In the genomic region with DNA sequence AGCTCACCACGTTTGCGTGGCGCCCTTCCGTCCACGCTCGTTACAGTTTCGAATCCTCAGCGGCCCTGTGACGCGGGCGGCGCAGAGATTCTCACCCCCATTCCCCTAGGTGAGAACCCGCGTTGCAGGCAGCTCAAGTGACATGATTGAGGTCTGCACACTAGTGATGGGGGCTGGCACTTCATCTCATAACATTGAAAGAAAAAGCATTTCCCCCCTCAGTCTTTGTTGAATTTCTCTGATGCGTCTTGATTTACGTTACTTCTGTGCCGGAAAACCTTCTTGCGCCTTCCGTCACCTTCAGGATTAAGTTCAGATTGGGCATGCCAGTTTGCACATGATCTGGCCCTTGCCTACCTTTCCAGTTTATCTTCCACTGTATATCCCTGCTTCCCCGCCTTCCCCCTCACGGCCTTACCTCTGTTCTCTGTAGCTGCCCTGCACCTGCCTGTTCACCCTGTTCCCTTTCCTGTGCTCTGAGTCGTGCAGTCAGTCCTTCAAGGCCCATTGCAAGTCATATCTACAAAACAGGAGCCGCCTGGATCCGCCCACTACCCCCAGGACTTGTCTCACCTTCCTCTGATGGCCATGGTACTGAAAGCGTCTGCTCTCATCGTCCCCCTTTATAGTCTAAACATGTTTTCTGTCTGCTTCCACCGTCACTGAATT, we compare ENCODE assay signal across 1 cellular context.
A peak's percentile ranks its signal among the peaks of the same experiment; 100 is the strongest.
TF ChIP-seq lines count a peak whose summit lies in the region.

No MANE protein-coding gene starts in this region.

TF ChIP-seq in K562, 482 proteins besides CTCF, POLR2A, EP300 and RAD21 (continued from another document and continues in another):
- TF ChIP-seq BRCA1 (IDR thresholded peaks at IDR 0.05) (no peak), BRCA1 (CRISPR knock-in tag; IDR thresholded peaks at IDR 0.05) (no peak), GABPA (tag; conservative IDR thresholded peaks at IDR 0.05; ENCODE audit: low read depth) (0 out of 2 replicates have a peak, but pooled peaks have one; percentile 28), DMBX1 (CRISPR knock-in tag; IDR thresholded peaks at IDR 0.05; ENCODE audit: borderline replicate concordance) (0 out of 2 replicates have a peak, but pooled peaks have one; percentile 2), FIP1L1 (IDR thresholded peaks at IDR 0.05; ENCODE audit: low read depth, low read length, poor library complexity, severe bottlenecking) (no peak), TCF7 (IDR thresholded peaks at IDR 0.05; ENCODE audit: borderline replicate concordance) (peak; percentile 51; the same call in 1 of the 2 replicates), EHMT2 (IDR thresholded peaks at IDR 0.05) (0 out of 2 replicates have a peak, but pooled peaks have one; percentile 27), HDAC1 (IDR thresholded peaks at IDR 0.05) (peak in 1 of 2 experiments; percentile 79; a peak in 2 of 4 replicates), FOS (IDR thresholded peaks at IDR 0.05; ENCODE audit: extremely low read depth, insufficient read length) (no peak), ZNF76 (CRISPR knock-in tag; IDR thresholded peaks at IDR 0.05; ENCODE audit: borderline replicate concordance) (no peak), ATF1 (CRISPR knock-in tag; IDR thresholded peaks at IDR 0.05) (peak; percentile 15; the same call in 1 of the 2 replicates), ATF1 (tag; IDR thresholded peaks at IDR 0.05) (no peak), HNRNPL (IDR thresholded peaks at IDR 0.05; ENCODE audit: low read depth, low read length) (no peak), KAT8 (IDR thresholded peaks at IDR 0.05; ENCODE audit: low read depth) (no peak), BCL6 (CRISPR knock-in tag; IDR thresholded peaks at IDR 0.05) (no peak), ZNF133 (CRISPR knock-in tag; IDR thresholded peaks at IDR 0.05) (no peak), ZNF408 (CRISPR knock-in tag; IDR thresholded peaks at IDR 0.05; ENCODE audit: low read depth) (no peak), NCOA6 (IDR thresholded peaks at IDR 0.05) (no peak), ARHGAP35 (IDR thresholded peaks at IDR 0.05; ENCODE audit: partially characterized antibody) (no peak), FUS (optimal IDR thresholded peaks at IDR 0.05; ENCODE audit: low read depth, low read length) (no peak), CHD2 (IDR thresholded peaks at IDR 0.05; ENCODE audit: low read depth, low read length) (no peak), NR2F6 (CRISPR knock-in tag; IDR thresholded peaks at IDR 0.05) (no peak), HDAC3 (IDR thresholded peaks at IDR 0.05; ENCODE audit: borderline replicate concordance, partially characterized antibody) (no peak), LCOR (CRISPR knock-in tag; IDR thresholded peaks at IDR 0.05) (no peak; the same call in 1 of the 2 replicates), THRAP3 (IDR thresholded peaks at IDR 0.05; ENCODE audit: borderline replicate concordance) (no peak), GTF2E2 (tag; IDR thresholded peaks at IDR 0.05) (no peak; the same call in 1 of the 2 replicates), KDM1A (IDR thresholded peaks at IDR 0.05) (no peak), SMARCC2 (IDR thresholded peaks at IDR 0.05; ENCODE audit: low read depth) (no peak), NBN (IDR thresholded peaks at IDR 0.05; ENCODE audit: low read depth) (0 out of 2 replicates have a peak, but pooled peaks have one; percentile 63), RB1 (IDR thresholded peaks at IDR 0.05; ENCODE audit: low read depth) (no peak), RCOR1 (IDR thresholded peaks at IDR 0.05; ENCODE audit: borderline replicate concordance in 1 of 2, low read depth in 2 of 2, low read length in 2 of 2) (no peak), RUNX1 (IDR thresholded peaks at IDR 0.05; ENCODE audit: low read depth) (no peak), KLF10 (CRISPR knock-in tag; IDR thresholded peaks at IDR 0.05) (no peak), EP400 (IDR thresholded peaks at IDR 0.05) (no peak), SLC30A9 (CRISPR knock-in tag; IDR thresholded peaks at IDR 0.05) (no peak), ARID1B (IDR thresholded peaks at IDR 0.05) (peak; percentile 30; the same call in 1 of the 2 replicates), RBM14 (IDR thresholded peaks at IDR 0.05; ENCODE audit: borderline replicate concordance, insufficient read depth, low read depth, low read length) (no peak), ELF1 (tag; IDR thresholded peaks at IDR 0.05) (no peak), SMAD3 (CRISPR knock-in tag; conservative IDR thresholded peaks at IDR 0.05) (no peak), BMI1 (IDR thresholded peaks at IDR 0.05; ENCODE audit: low read length) (no peak), OTX1 (CRISPR knock-in tag; IDR thresholded peaks at IDR 0.05) (no peak), ZNF143 (CRISPR knock-in tag; IDR thresholded peaks at IDR 0.05) (0 out of 2 replicates have a peak, but pooled peaks have one; percentile 43)
- TF ChIP-seq, protein P1, sequence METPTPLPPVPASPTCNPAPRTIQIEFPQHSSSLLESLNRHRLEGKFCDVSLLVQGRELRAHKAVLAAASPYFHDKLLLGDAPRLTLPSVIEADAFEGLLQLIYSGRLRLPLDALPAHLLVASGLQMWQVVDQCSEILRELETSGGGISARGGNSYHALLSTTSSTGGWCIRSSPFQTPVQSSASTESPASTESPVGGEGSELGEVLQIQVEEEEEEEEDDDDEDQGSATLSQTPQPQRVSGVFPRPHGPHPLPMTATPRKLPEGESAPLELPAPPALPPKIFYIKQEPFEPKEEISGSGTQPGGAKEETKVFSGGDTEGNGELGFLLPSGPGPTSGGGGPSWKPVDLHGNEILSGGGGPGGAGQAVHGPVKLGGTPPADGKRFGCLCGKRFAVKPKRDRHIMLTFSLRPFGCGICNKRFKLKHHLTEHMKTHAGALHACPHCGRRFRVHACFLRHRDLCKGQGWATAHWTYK (CRISPR knock-in tag; IDR thresholded peaks at IDR 0.05): no peak
- TF ChIP-seq, protein P2, sequence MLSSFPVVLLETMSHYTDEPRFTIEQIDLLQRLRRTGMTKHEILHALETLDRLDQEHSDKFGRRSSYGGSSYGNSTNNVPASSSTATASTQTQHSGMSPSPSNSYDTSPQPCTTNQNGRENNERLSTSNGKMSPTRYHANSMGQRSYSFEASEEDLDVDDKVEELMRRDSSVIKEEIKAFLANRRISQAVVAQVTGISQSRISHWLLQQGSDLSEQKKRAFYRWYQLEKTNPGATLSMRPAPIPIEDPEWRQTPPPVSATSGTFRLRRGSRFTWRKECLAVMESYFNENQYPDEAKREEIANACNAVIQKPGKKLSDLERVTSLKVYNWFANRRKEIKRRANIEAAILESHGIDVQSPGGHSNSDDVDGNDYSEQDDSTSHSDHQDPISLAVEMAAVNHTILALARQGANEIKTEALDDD (IDR thresholded peaks at IDR 0.05): no peak
- TF ChIP-seq, protein P3, sequence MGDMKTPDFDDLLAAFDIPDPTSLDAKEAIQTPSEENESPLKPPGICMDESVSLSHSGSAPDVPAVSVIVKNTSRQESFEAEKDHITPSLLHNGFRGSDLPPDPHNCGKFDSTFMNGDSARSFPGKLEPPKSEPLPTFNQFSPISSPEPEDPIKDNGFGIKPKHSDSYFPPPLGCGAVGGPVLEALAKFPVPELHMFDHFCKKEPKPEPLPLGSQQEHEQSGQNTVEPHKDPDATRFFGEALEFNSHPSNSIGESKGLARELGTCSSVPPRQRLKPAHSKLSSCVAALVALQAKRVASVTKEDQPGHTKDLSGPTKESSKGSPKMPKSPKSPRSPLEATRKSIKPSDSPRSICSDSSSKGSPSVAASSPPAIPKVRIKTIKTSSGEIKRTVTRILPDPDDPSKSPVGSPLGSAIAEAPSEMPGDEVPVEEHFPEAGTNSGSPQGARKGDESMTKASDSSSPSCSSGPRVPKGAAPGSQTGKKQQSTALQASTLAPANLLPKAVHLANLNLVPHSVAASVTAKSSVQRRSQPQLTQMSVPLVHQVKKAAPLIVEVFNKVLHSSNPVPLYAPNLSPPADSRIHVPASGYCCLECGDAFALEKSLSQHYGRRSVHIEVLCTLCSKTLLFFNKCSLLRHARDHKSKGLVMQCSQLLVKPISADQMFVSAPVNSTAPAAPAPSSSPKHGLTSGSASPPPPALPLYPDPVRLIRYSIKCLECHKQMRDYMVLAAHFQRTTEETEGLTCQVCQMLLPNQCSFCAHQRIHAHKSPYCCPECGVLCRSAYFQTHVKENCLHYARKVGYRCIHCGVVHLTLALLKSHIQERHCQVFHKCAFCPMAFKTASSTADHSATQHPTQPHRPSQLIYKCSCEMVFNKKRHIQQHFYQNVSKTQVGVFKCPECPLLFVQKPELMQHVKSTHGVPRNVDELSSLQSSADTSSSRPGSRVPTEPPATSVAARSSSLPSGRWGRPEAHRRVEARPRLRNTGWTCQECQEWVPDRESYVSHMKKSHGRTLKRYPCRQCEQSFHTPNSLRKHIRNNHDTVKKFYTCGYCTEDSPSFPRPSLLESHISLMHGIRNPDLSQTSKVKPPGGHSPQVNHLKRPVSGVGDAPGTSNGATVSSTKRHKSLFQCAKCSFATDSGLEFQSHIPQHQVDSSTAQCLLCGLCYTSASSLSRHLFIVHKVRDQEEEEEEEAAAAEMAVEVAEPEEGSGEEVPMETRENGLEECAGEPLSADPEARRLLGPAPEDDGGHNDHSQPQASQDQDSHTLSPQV (IDR thresholded peaks at IDR 0.05): no peak
- TF ChIP-seq, protein P4, sequence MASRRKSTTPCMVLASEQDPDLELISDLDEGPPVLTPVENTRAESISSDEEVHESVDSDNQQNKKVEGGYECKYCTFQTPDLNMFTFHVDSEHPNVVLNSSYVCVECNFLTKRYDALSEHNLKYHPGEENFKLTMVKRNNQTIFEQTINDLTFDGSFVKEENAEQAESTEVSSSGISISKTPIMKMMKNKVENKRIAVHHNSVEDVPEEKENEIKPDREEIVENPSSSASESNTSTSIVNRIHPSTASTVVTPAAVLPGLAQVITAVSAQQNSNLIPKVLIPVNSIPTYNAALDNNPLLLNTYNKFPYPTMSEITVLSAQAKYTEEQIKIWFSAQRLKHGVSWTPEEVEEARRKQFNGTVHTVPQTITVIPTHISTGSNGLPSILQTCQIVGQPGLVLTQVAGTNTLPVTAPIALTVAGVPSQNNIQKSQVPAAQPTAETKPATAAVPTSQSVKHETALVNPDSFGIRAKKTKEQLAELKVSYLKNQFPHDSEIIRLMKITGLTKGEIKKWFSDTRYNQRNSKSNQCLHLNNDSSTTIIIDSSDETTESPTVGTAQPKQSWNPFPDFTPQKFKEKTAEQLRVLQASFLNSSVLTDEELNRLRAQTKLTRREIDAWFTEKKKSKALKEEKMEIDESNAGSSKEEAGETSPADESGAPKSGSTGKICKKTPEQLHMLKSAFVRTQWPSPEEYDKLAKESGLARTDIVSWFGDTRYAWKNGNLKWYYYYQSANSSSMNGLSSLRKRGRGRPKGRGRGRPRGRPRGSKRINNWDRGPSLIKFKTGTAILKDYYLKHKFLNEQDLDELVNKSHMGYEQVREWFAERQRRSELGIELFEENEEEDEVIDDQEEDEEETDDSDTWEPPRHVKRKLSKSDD (conservative IDR thresholded peaks at IDR 0.05; ENCODE audit: low read length): no peak
- TF ChIP-seq, protein P5, sequence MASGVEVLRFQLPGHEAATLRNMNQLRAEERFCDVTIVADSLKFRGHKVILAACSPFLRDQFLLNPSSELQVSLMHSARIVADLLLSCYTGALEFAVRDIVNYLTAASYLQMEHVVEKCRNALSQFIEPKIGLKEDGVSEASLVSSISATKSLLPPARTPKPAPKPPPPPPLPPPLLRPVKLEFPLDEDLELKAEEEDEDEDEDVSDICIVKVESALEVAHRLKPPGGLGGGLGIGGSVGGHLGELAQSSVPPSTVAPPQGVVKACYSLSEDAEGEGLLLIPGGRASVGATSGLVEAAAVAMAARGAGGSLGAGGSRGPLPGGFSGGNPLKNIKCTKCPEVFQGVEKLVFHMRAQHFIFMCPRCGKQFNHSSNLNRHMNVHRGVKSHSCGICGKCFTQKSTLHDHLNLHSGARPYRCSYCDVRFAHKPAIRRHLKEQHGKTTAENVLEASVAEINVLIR (CRISPR knock-in tag; IDR thresholded peaks at IDR 0.05): no peak
- TF ChIP-seq, protein P6, sequence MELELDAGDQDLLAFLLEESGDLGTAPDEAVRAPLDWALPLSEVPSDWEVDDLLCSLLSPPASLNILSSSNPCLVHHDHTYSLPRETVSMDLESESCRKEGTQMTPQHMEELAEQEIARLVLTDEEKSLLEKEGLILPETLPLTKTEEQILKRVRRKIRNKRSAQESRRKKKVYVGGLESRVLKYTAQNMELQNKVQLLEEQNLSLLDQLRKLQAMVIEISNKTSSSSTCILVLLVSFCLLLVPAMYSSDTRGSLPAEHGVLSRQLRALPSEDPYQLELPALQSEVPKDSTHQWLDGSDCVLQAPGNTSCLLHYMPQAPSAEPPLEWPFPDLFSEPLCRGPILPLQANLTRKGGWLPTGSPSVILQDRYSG (tag; conservative IDR thresholded peaks at IDR 0.05; ENCODE audit: low read depth): no peak
- TF ChIP-seq, protein P7, sequence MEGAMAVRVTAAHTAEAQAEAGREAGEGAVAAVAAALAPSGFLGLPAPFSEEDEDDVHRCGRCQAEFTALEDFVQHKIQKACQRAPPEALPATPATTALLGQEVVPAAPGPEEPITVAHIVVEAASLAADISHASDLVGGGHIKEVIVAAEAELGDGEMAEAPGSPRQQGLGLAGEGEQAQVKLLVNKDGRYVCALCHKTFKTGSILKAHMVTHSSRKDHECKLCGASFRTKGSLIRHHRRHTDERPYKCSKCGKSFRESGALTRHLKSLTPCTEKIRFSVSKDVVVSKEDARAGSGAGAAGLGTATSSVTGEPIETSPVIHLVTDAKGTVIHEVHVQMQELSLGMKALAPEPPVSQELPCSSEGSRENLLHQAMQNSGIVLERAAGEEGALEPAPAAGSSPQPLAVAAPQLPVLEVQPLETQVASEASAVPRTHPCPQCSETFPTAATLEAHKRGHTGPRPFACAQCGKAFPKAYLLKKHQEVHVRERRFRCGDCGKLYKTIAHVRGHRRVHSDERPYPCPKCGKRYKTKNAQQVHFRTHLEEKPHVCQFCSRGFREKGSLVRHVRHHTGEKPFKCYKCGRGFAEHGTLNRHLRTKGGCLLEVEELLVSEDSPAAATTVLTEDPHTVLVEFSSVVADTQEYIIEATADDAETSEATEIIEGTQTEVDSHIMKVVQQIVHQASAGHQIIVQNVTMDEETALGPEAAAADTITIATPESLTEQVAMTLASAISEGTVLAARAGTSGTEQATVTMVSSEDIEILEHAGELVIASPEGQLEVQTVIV (CRISPR knock-in tag; IDR thresholded peaks at IDR 0.05; ENCODE audit: borderline replicate concordance): no peak
- TF ChIP-seq, protein P8, sequence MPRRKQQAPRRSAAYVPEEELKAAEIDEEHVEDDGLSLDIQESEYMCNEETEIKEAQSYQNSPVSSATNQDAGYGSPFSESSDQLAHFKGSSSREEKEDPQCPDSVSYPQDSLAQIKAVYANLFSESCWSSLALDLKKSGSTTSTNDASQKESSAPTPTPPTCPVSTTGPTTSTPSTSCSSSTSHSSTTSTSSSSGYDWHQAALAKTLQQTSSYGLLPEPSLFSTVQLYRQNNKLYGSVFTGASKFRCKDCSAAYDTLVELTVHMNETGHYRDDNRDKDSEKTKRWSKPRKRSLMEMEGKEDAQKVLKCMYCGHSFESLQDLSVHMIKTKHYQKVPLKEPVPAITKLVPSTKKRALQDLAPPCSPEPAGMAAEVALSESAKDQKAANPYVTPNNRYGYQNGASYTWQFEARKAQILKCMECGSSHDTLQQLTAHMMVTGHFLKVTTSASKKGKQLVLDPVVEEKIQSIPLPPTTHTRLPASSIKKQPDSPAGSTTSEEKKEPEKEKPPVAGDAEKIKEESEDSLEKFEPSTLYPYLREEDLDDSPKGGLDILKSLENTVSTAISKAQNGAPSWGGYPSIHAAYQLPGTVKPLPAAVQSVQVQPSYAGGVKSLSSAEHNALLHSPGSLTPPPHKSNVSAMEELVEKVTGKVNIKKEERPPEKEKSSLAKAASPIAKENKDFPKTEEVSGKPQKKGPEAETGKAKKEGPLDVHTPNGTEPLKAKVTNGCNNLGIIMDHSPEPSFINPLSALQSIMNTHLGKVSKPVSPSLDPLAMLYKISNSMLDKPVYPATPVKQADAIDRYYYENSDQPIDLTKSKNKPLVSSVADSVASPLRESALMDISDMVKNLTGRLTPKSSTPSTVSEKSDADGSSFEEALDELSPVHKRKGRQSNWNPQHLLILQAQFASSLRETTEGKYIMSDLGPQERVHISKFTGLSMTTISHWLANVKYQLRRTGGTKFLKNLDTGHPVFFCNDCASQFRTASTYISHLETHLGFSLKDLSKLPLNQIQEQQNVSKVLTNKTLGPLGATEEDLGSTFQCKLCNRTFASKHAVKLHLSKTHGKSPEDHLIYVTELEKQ (CRISPR knock-in tag; IDR thresholded peaks at IDR 0.05): no peak
